9 cellular contexts compared by ENCODE assay signal in genomic region chr21:29293495-29293894, GRCh38.
DNase-seq lines count a peak whose midpoint lies in the region; ATAC-seq and TF ChIP-seq lines count a peak whose summit lies in the region.
"Had no signal": no experiment of that assay in that cellular context is flagged by ENCODE, and none has a peak within 500 bp of the region (broad histone marks: within the 10 kb centered on the region; RNA-seq: fewer than 3 reads in every experiment).

No MANE protein-coding gene starts in this region.

- no peak overlapping the region for H3K27ac Mint-ChIP-seq in T-helper 2 cell treated with Interferon-gamma antibody and Interleukin-4, amounts not matched to agents 5 μg/mL and 100 μg/mL, for 36 hours
- H3K27ac Mint-ChIP-seq: activated naive CD4-positive, alpha-beta T cell treated with anti-CD3 and anti-CD28 coated beads, Interleukin-2, amount 10 ng/mL, durations not matched to agents 7 days and 5 days had no signal

- H3K27ac ChIP-seq in VCaP, result peak overlapping the region; percentile 25; the same call in 1 of the 2 replicates

- H3K4me1 Mint-ChIP-seq in T-helper 2 cell treated with Interferon-gamma antibody and Interleukin-4, amounts not matched to agents 5 μg/mL and 100 μg/mL, for 36 hours (ENCODE audit: low read depth), result peaks cover 10% of the 10 kb centered on the region

- ATAC-seq in GM18511 (IDR thresholded peaks at IDR 0.05; ENCODE audit: unreplicated experiment) (peak; percentile 95), GM21529 (IDR thresholded peaks at IDR 0.05; ENCODE audit: unreplicated experiment) (peak; percentile 74), HG03432 (IDR thresholded peaks at IDR 0.05; ENCODE audit: unreplicated experiment) (peak; percentile 86)

- no peaks in the 10 kb centered on the region for H3K9me3 Mint-ChIP-seq in T-helper 2 cell treated with Interferon-gamma antibody and Interleukin-4, amounts not matched to agents 5 μg/mL and 100 μg/mL, for 36 hours

- no peak for TF ChIP-seq CTCF in VCaP (conservative IDR thresholded peaks at IDR 0.05)

- DNase-seq in T-helper 1 cell, result no peak
- DNase-seq in T-helper 2 cell treated with Interferon-gamma antibody and Interleukin-4, amounts not matched to agents 5 μg/mL and 100 μg/mL, for 36 hours (ENCODE audit: low spot score), result no peak
- no peak for DNase-seq in activated T-cell treated with anti-CD3 and anti-CD28 coated beads, Interleukin-2, amount 50 U/mL, for 48 hours
- DNase-seq in NCI-H510A treated with DMSO at 0.1 percent for 48 hours (lab: John Stamatoyannopoulos, UW), result no peak
- DNase-seq: activated naive CD4-positive, alpha-beta T cell treated with anti-CD3 and anti-CD28 coated beads, Interleukin-2, amount 10 ng/mL, durations not matched to agents 7 days and 5 days had no signal

- no peak overlapping the region for H3K4me3 Mint-ChIP-seq in T-helper 2 cell treated with Interferon-gamma antibody and Interleukin-4, amounts not matched to agents 5 μg/mL and 100 μg/mL, for 36 hours
- H3K4me3 Mint-ChIP-seq: activated naive CD4-positive, alpha-beta T cell treated with anti-CD3 and anti-CD28 coated beads, Interleukin-2, amount 10 ng/mL, durations not matched to agents 7 days and 5 days had no signal

- peaks cover 25% of the 10 kb centered on the region for H3K27me3 Mint-ChIP-seq in T-helper 2 cell treated with Interferon-gamma antibody and Interleukin-4, amounts not matched to agents 5 μg/mL and 100 μg/mL, for 36 hours (ENCODE audit: low read depth)
- H3K27me3 Mint-ChIP-seq: activated naive CD4-positive, alpha-beta T cell treated with anti-CD3 and anti-CD28 coated beads, Interleukin-2, amount 10 ng/mL, durations not matched to agents 7 days and 5 days had no signal

- H3K36me3 Mint-ChIP-seq in T-helper 2 cell treated with Interferon-gamma antibody and Interleukin-4, amounts not matched to agents 5 μg/mL and 100 μg/mL, for 36 hours (ENCODE audit: low read depth), result no peaks in the 10 kb centered on the region
